Comparison of ENCODE assay signal across 10 cellular contexts in genomic region chr5:191036-191948, GRCh38. TPM values are rescaled to one million over a fixed set of nuclear protein-coding genes. Genes with fewer than 3 reads are reported as not detected.
DNase-seq lines count a peak whose midpoint lies in the region; ATAC-seq and TF ChIP-seq lines count a peak whose summit lies in the region.
"Had no signal": no experiment of that assay in that cellular context is flagged by ENCODE, and none has a peak within 500 bp of the region (broad histone marks: within the 10 kb centered on the region; RNA-seq: fewer than 3 reads in every experiment).

TSS of gene LRRC14B (plus strand) at chr5:191495. CDS start at chr5:191539, 44 bp downstream.

- H3K27ac ChIP-seq in naive thymus-derived CD4-positive, alpha-beta T cell (ENCODE audit: low read depth, low read length): no peak within 1 kb of the TSS
- H3K27ac ChIP-seq in H9 (ENCODE audit: insufficient read length, low read depth, low read length): no peak within 1 kb of the TSS
- H3K27ac ChIP-seq: skin epidermis had no signal

- peaks cover 8% of the 10 kb centered on the region for H3K4me1 Mint-ChIP-seq in activated naive CD8-positive, alpha-beta T cell treated with anti-CD3 and anti-CD28 coated beads, Interleukin-2, amount 10 ng/mL, durations not matched to agents 7 days and 5 days
- H3K4me1 Mint-ChIP-seq in naive thymus-derived CD4-positive, alpha-beta T cell: peaks cover 5 to 12% (median 11%) of the 10 kb centered on the region in 7 donors
- H3K4me1 Mint-ChIP-seq in H9: peaks cover 9 to 13% of the 10 kb centered on the region in 2 experiments

- H3K18ac ChIP-seq in H9 (ENCODE audit: insufficient read length, low read depth, low read length): no peak within 1 kb of the TSS

- no peak within 1 kb of the TSS; the same call in 1 of the 2 replicates for H3K14ac ChIP-seq in H9 (ENCODE audit: insufficient read depth, low read length)

- no peaks in the 10 kb centered on the region for H3K36me3 ChIP-seq in naive thymus-derived CD4-positive, alpha-beta T cell (ENCODE audit: control insufficient read depth in 2 of 3, insufficient read depth in 3 of 3, low read length in 3 of 3)

- H3K9me3 Mint-ChIP-seq in activated naive CD8-positive, alpha-beta T cell treated with anti-CD3 and anti-CD28 coated beads, Interleukin-2, amount 10 ng/mL, durations not matched to agents 7 days and 5 days: no peaks in the 10 kb centered on the region
- H3K9me3 Mint-ChIP-seq in naive thymus-derived CD4-positive, alpha-beta T cell: peaks cover 0 to 2% (median 0%) of the 10 kb centered on the region in 11 donors
- H3K9me3 Mint-ChIP-seq in H9: no peaks in the 10 kb centered on the region
- H3K9me3 Mint-ChIP-seq: activated naive CD4-positive, alpha-beta T cell treated with anti-CD3 and anti-CD28 coated beads, Interleukin-2, amount 50 U/mL, for 72 hours had no signal

- no peak within 1 kb of the TSS for H3K4me2 ChIP-seq in H9 (ENCODE audit: insufficient read depth, insufficient read length, low read length)

- H2BK20ac ChIP-seq in H9 (ENCODE audit: low read depth, low read length, poor library complexity, severe bottlenecking): no peak within 1 kb of the TSS

- no peaks in the 10 kb centered on the region for H3K9me3 ChIP-seq in naive thymus-derived CD4-positive, alpha-beta T cell (ENCODE audit: control insufficient read depth in 2 of 3, low read length in 3 of 3)
- no peaks in the 10 kb centered on the region for H3K9me3 ChIP-seq in H9 (ENCODE audit: control insufficient read depth, low read depth, low read length)

- H4K5ac ChIP-seq in H9 (ENCODE audit: insufficient read length, low read depth, low read length): no peak within 1 kb of the TSS

- DNase-seq in activated naive CD8-positive, alpha-beta T cell treated with anti-CD3 and anti-CD28 coated beads, Interleukin-2, amount 10 ng/mL, durations not matched to agents 7 days and 5 days: peak; percentile 54
- peak in 5 of 9 donors; percentile 24 to 28 (median 27) for DNase-seq in naive thymus-derived CD4-positive, alpha-beta T cell
- DNase-seq in GM19240 (ENCODE audit: insufficient read length, low spot score) (no peak), NCI-H1048 (lab: John Stamatoyannopoulos, UW) (no peak), H9 (no peak)

- H4K8ac ChIP-seq in H9 (replicated peaks; ENCODE audit: insufficient read length, low read depth, low read length): no peak within 1 kb of the TSS

- no peaks in the 10 kb centered on the region for H3K23me2 ChIP-seq in H9 (ENCODE audit: insufficient read length, low read depth, low read length, poor library complexity, severe bottlenecking)

- H3K4me3 ChIP-seq in GM08714 (ENCODE audit: low read length): peak within 1 kb of the TSS; percentile 35; the same call in 1 of the 2 replicates
- H3K4me3 ChIP-seq in naive thymus-derived CD4-positive, alpha-beta T cell (ENCODE audit: low read length): no peak within 1 kb of the TSS

- no peak within 1 kb of the TSS for H4K91ac ChIP-seq in H9 (ENCODE audit: insufficient read length, low read depth, low read length)

- H3T11ph ChIP-seq in H9 (ENCODE audit: low read length): no peak within 1 kb of the TSS

- no peak within 1 kb of the TSS for H3K56ac ChIP-seq in H9 (ENCODE audit: insufficient read length, low read depth, low read length)

- H2AK5ac ChIP-seq in H9 (ENCODE audit: insufficient read length, low read length): no peak within 1 kb of the TSS

- no peaks in the 10 kb centered on the region for H3K79me2 ChIP-seq in H9 (ENCODE audit: insufficient read depth, low read length)

- no peak within 1 kb of the TSS for H2BK120ac ChIP-seq in H9 (ENCODE audit: low read depth, low read length, poor library complexity, severe bottlenecking)

- no peak for TF ChIP-seq CTCF in H9 (conservative IDR thresholded peaks at IDR 0.05)

- H3K4me1 ChIP-seq in naive thymus-derived CD4-positive, alpha-beta T cell (ENCODE audit: control insufficient read depth in 2 of 2, insufficient read depth in 2 of 2, low read length in 2 of 2): peaks cover 0 to 6% of the 10 kb centered on the region in 2 donors
- 0 out of 2 replicates have a peak, but pooled peaks cover 3% of the 10 kb centered on the region for H3K4me1 ChIP-seq in H9 (ENCODE audit: insufficient read depth, low read length)

- intact Hi-C loops in naive thymus-derived CD4-positive, alpha-beta T cell (cut with micrococcal nuclease): no loop called here

- peak within 1 kb of the TSS; percentile 2 for H3K27ac Mint-ChIP-seq in activated naive CD8-positive, alpha-beta T cell treated with anti-CD3 and anti-CD28 coated beads, Interleukin-2, amount 10 ng/mL, durations not matched to agents 7 days and 5 days
- H3K27ac Mint-ChIP-seq in naive thymus-derived CD4-positive, alpha-beta T cell: peak within 1 kb of the TSS in 3 of 9 donors; percentile 41 to 87 (median 42)
- H3K27ac Mint-ChIP-seq in H9: no peak within 1 kb of the TSS

- peak within 1 kb of the TSS; percentile 13 for H3K4me3 Mint-ChIP-seq in activated naive CD8-positive, alpha-beta T cell treated with anti-CD3 and anti-CD28 coated beads, Interleukin-2, amount 10 ng/mL, durations not matched to agents 7 days and 5 days
- H3K4me3 Mint-ChIP-seq in naive thymus-derived CD4-positive, alpha-beta T cell: peak within 1 kb of the TSS in 7 of 10 donors; percentile 19 to 65 (median 50)
- no peak within 1 kb of the TSS for H3K4me3 Mint-ChIP-seq in H9

- H3K79me1 ChIP-seq in H9 (ENCODE audit: insufficient read depth, low read depth, low read length, poor library complexity, severe bottlenecking): no peaks in the 10 kb centered on the region

- H3K4ac ChIP-seq in H9 (ENCODE audit: low read depth, low read length): no peak within 1 kb of the TSS

- no peaks in the 10 kb centered on the region for H3K27me3 Mint-ChIP-seq in activated naive CD8-positive, alpha-beta T cell treated with anti-CD3 and anti-CD28 coated beads, Interleukin-2, amount 10 ng/mL, durations not matched to agents 7 days and 5 days
- H3K27me3 Mint-ChIP-seq in naive thymus-derived CD4-positive, alpha-beta T cell: peaks cover 0 to 5% (median 5%) of the 10 kb centered on the region in 5 donors
- peaks cover 9% of the 10 kb centered on the region for H3K27me3 Mint-ChIP-seq in H9 (ENCODE audit: low read depth)

- no CpG with 5 or more reads among the region's 56 CpGs for WGBS in H9 (ENCODE audit: extremely low coverage, insufficient read length, low lambda C conversion rate)

- no peak within 1 kb of the TSS for H2BK12ac ChIP-seq in H9 (ENCODE audit: insufficient read length, low read depth, low read length)

- H3K27me3 ChIP-seq in naive thymus-derived CD4-positive, alpha-beta T cell (ENCODE audit: control insufficient read depth in 2 of 2, insufficient read depth in 2 of 2, low read length in 2 of 2): no peaks in the 10 kb centered on the region
- H3K27me3 ChIP-seq in H9 (ENCODE audit: insufficient read depth, low read length): no peaks in the 10 kb centered on the region

- no peaks in the 10 kb centered on the region for H4K20me1 ChIP-seq in H9 (ENCODE audit: control insufficient read depth, insufficient read depth, insufficient read length)

- ATAC-seq in HG02571 (IDR thresholded peaks at IDR 0.05; ENCODE audit: unreplicated experiment) (peak; percentile 37), HG03159 (IDR thresholded peaks at IDR 0.05; ENCODE audit: unreplicated experiment) (no peak)
- peak; percentile 48 for ATAC-seq in activated naive CD8-positive, alpha-beta T cell treated with anti-CD3 and anti-CD28 coated beads, Interleukin-2, amount 10 ng/mL, durations not matched to agents 7 days and 5 days (ENCODE audit: low read depth)
- ATAC-seq in naive thymus-derived CD4-positive, alpha-beta T cell: no peak

- no peak within 1 kb of the TSS for H2AFZ ChIP-seq in H9 (ENCODE audit: low read length)

- H3K9ac ChIP-seq in H9 (ENCODE audit: extremely low read depth, insufficient read length, low read length): no peak within 1 kb of the TSS

- CTCF ChIA-PET in naive thymus-derived CD4-positive, alpha-beta T cell (lab: Charles Lee): interaction anchor here (1.1 kb wide), 1 partner anchor 8 kb away, joined by 4 read pairs; no protein-coding TSS in a partner anchor

- no peak within 1 kb of the TSS for H3K23ac ChIP-seq in H9 (ENCODE audit: insufficient read length, low read depth, low read length)

- H2BK5ac ChIP-seq in H9 (ENCODE audit: insufficient read length, low read length): no peak within 1 kb of the TSS

- POLR2A ChIA-PET in activated naive CD8-positive, alpha-beta T cell treated with anti-CD3 and anti-CD28 coated beads, Interleukin-2, amount 10 ng/mL, durations not matched to agents 7 days and 5 days (lab: Charles Lee): interaction anchor here (0.7 to 1.9 kb wide), 3 partner anchors 27 to 80 kb away, joined by 3 to 8 read pairs (median 6); partner anchors contain the start of genes CCDC127, PDCD6 and SDHA
- POLR2A ChIA-PET in naive thymus-derived CD4-positive, alpha-beta T cell (lab: Charles Lee): interaction anchor here (1.7 kb wide), 1 partner anchor 28 kb away, joined by 10 read pairs; no protein-coding TSS in a partner anchor

- H2BK15ac ChIP-seq in H9 (ENCODE audit: low read depth, low read length): no peak within 1 kb of the TSS

- H3K36me3 Mint-ChIP-seq in activated naive CD8-positive, alpha-beta T cell treated with anti-CD3 and anti-CD28 coated beads, Interleukin-2, amount 10 ng/mL, durations not matched to agents 7 days and 5 days: no peaks in the 10 kb centered on the region
- no peaks in the 10 kb centered on the region for H3K36me3 Mint-ChIP-seq in naive thymus-derived CD4-positive, alpha-beta T cell
- no peaks in the 10 kb centered on the region for H3K36me3 Mint-ChIP-seq in H9 (ENCODE audit: insufficient read depth in 1 of 3, low read depth in 3 of 3)
- H3K36me3 Mint-ChIP-seq: activated naive CD4-positive, alpha-beta T cell treated with anti-CD3 and anti-CD28 coated beads, Interleukin-2, amount 50 U/mL, for 72 hours had no signal

RNA-seq across cellular contexts. Expression of gene LRRC14B, which starts in this region (rescaled TPM):
- total RNA-seq in activated naive CD8-positive, alpha-beta T cell treated with anti-CD3 and anti-CD28 coated beads, Interleukin-2, amount 10 ng/mL, durations not matched to agents 7 days and 5 days: under 1 TPM; 0.37 to 0.44 TPM
- total RNA-seq in naive thymus-derived CD4-positive, alpha-beta T cell: not detected
- polyA plus RNA-seq in naive thymus-derived CD4-positive, alpha-beta T cell: under 1 TPM in 1 of 2 donors, not detected in 1; 0.51 TPM
- not detected in 2 replicates for total RNA-seq in H9 (2021)

Comparison
In these comparisons a context has a peak if more than half of its experiments do, and no peak if none do; other contexts are left out.
1. Peak in DNase-seq and ATAC-seq in activated naive CD8-positive, alpha-beta T cell treated with anti-CD3 and anti-CD28 coated beads, Interleukin-2, amount 10 ng/mL, durations not matched to agents 7 days and 5 days; RNA of the gene not detected or under 1 TPM.
2. Peak in DNase-seq in naive thymus-derived CD4-positive, alpha-beta T cell; RNA of the gene not detected or under 1 TPM.
3. H3K4me3 Mint-ChIP-seq: peak in activated naive CD8-positive, alpha-beta T cell treated with anti-CD3 and anti-CD28 coated beads, Interleukin-2, amount 10 ng/mL, durations not matched to agents 7 days and 5 days (single experiment) and naive thymus-derived CD4-positive, alpha-beta T cell (7 of 10); none in H9 (0 of 2).